In the genomic region with DNA sequence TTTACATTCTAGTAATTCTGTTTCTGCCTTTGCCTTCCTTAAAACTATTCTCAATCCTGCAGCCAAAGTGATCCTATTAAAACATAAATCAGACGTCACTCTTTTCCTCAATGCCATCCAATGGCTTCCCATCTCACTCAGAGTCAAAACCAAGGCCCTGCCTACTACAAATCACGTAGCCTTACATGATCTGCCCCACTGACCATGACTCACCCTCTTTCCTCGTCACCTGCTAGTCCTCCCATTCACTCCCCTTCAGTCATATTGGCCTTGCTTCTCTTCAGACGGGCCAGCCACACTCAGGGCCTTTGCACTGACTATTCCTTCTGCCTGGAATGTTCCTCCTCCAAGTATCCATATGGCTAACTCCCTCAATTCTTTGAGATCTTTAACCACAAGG, we compare ENCODE assay signal across 9 cellular contexts. TPM values are rescaled to one million over a fixed set of nuclear protein-coding genes. Genes with fewer than 3 reads are reported as not detected.
DNase-seq lines count a peak whose midpoint lies in the region; ATAC-seq and TF ChIP-seq lines count a peak whose summit lies in the region.
"Had no signal": no experiment of that assay in that cellular context is flagged by ENCODE, and none has a peak within 500 bp of the region (broad histone marks: within the 10 kb centered on the region; RNA-seq: fewer than 3 reads in every experiment).

No MANE protein-coding gene starts in this region.

- no peak overlapping the region for H3K27ac ChIP-seq in A673 (ENCODE audit: low read depth, low read length, poor library complexity, severe bottlenecking)

- TF ChIP-seq CTCF in A673 (conservative IDR thresholded peaks at IDR 0.05; ENCODE audit: low read depth, low read length) = no peak
- no peak for TF ChIP-seq CTCF in Caco-2 (IDR thresholded peaks at IDR 0.05; ENCODE audit: insufficient read depth in 1 of 2, low read depth in 1 of 2, low read length in 1 of 2, severe bottlenecking in 1 of 2, unreplicated experiment in 1 of 2)

- peaks cover 35% of the 10 kb centered on the region for H3K4me1 Mint-ChIP-seq in activated T-helper 1 cell treated with anti-CD3 and anti-CD28 coated beads, Interleukin-12 subunit alpha, Interleukin-12 subunit beta, Interleukin-2, Interleukin-4 antibody, amounts not matched to agents 30 ng/mL and 10 ng/mL and 1 ng/mL, durations not matched to agents 14 hours and 24 hours and 36 hours (ENCODE audit: low read depth)
- no peaks in the 10 kb centered on the region for H3K4me1 Mint-ChIP-seq in Caco-2 (ENCODE audit: low read depth, unreplicated experiment)

- H3K4me3 ChIP-seq in A673 (ENCODE audit: low read depth, low read length, poor library complexity, severe bottlenecking) = no peak overlapping the region
- no peak overlapping the region for H3K4me3 ChIP-seq in Caco-2 (ENCODE audit: low read depth, low read length)

- H3K9me3 ChIP-seq in A673 (ENCODE audit: low read depth, low read length, poor library complexity, severe bottlenecking) (no peaks in the 10 kb centered on the region), Caco-2 (no peaks in the 10 kb centered on the region)

- POLR2A ChIA-PET in A673 (lab: Charles Lee; ENCODE audit: low non-redundant PET) = no interaction called here
- POLR2A ChIA-PET in Caco-2 (lab: Charles Lee) = no interaction called here

- peak overlapping the region; percentile 21 for H3K27ac Mint-ChIP-seq in activated T-helper 1 cell treated with anti-CD3 and anti-CD28 coated beads, Interleukin-12 subunit alpha, Interleukin-12 subunit beta, Interleukin-2, Interleukin-4 antibody, amounts not matched to agents 30 ng/mL and 10 ng/mL and 1 ng/mL, durations not matched to agents 14 hours and 24 hours and 36 hours
- H3K27ac Mint-ChIP-seq in Caco-2 (ENCODE audit: unreplicated experiment) = no peak overlapping the region

- ATAC-seq in GM18907 (IDR thresholded peaks at IDR 0.05; ENCODE audit: unreplicated experiment) = peak; percentile 62
- peak; percentile 55 for ATAC-seq in HG03066 (IDR thresholded peaks at IDR 0.05; ENCODE audit: low read depth, unreplicated experiment)

- CTCF ChIA-PET in A673 (lab: Charles Lee) (no interaction called here), Caco-2 (lab: Charles Lee) (no interaction called here)

- H3K4me1 ChIP-seq in A673 (ENCODE audit: insufficient read depth, low read length, poor library complexity, severe bottlenecking) (peaks cover 22% of the 10 kb centered on the region), Caco-2 (no peaks in the 10 kb centered on the region)

- H3K36me3 Mint-ChIP-seq in activated T-helper 1 cell treated with anti-CD3 and anti-CD28 coated beads, Interleukin-12 subunit alpha, Interleukin-12 subunit beta, Interleukin-2, Interleukin-4 antibody, amounts not matched to agents 30 ng/mL and 10 ng/mL and 1 ng/mL, durations not matched to agents 14 hours and 24 hours and 36 hours (ENCODE audit: low read depth) = peaks cover 2% of the 10 kb centered on the region
- H3K36me3 Mint-ChIP-seq in Caco-2 (ENCODE audit: insufficient read depth, unreplicated experiment) = no peaks in the 10 kb centered on the region

- H3K27me3 ChIP-seq in A673 (replicated peaks; ENCODE audit: insufficient read depth, low read depth, low read length, poor library complexity) (no peaks in the 10 kb centered on the region), Caco-2 (replicated peaks; ENCODE audit: control insufficient read depth, insufficient read depth, low read length) (no peaks in the 10 kb centered on the region)

- intact Hi-C loops in A673 (cut with micrococcal nuclease; ENCODE audit: unreplicated experiment) (no loop called here), Caco-2 (cut with micrococcal nuclease; ENCODE audit: unreplicated experiment) (no loop called here)
- intact Hi-C loops in activated T-helper 1 cell treated with anti-CD3 and anti-CD28 coated beads, Interleukin-12 subunit alpha, Interleukin-12 subunit beta, Interleukin-2, Interleukin-4 antibody, amounts not matched to agents 30 ng/mL and 10 ng/mL and 1 ng/mL, durations not matched to agents 14 hours and 24 hours and 36 hours (cut with micrococcal nuclease) = loop anchor here (1.0 to 2.0 kb wide), 7 partner anchors 31 to 365 kb away; a partner anchor contains a TSS

- H3K27me3 Mint-ChIP-seq in activated T-helper 1 cell treated with anti-CD3 and anti-CD28 coated beads, Interleukin-12 subunit alpha, Interleukin-12 subunit beta, Interleukin-2, Interleukin-4 antibody, amounts not matched to agents 30 ng/mL and 10 ng/mL and 1 ng/mL, durations not matched to agents 14 hours and 24 hours and 36 hours (ENCODE audit: insufficient read depth) = peaks cover 2% of the 10 kb centered on the region
- no peaks in the 10 kb centered on the region for H3K27me3 Mint-ChIP-seq in Caco-2 (ENCODE audit: insufficient read depth, unreplicated experiment)

- DNase-seq in A673 (ENCODE audit: low spot score) = peak; percentile 26
- no peak for DNase-seq in activated T-helper 1 cell treated with anti-CD3 and anti-CD28 coated beads, Interleukin-12 subunit alpha, Interleukin-12 subunit beta, Interleukin-2, Interleukin-4 antibody, amounts not matched to agents 30 ng/mL and 10 ng/mL and 1 ng/mL, durations not matched to agents 14 hours and 24 hours and 36 hours (ENCODE audit: low spot score)
- DNase-seq in NCI-H345 treated with DMSO at 0.1 percent for 48 hours (lab: John Stamatoyannopoulos, UW; ENCODE audit: unreplicated experiment) = no peak
- no peak for DNase-seq in HuH-7.5 (ENCODE audit: low spot score)
- no peak for DNase-seq in Caco-2
- DNase-seq in NCI-H524 treated with DMSO at 0.1 percent for 48 hours (lab: John Stamatoyannopoulos, UW) = no peak
- DNase-seq: activated CD8-positive, alpha-beta memory T cell treated with anti-CD3 and anti-CD28 coated beads, Interleukin-2, amount 50 U/mL, for 48 hours had no signal

- H3K36me3 ChIP-seq in A673 (ENCODE audit: insufficient read depth, low read length, poor library complexity, severe bottlenecking) (no peaks in the 10 kb centered on the region), Caco-2 (ENCODE audit: control insufficient read depth, insufficient read depth, low read length) (no peaks in the 10 kb centered on the region)

- no peaks in the 10 kb centered on the region for H3K9me3 Mint-ChIP-seq in activated T-helper 1 cell treated with anti-CD3 and anti-CD28 coated beads, Interleukin-12 subunit alpha, Interleukin-12 subunit beta, Interleukin-2, Interleukin-4 antibody, amounts not matched to agents 30 ng/mL and 10 ng/mL and 1 ng/mL, durations not matched to agents 14 hours and 24 hours and 36 hours
- H3K9me3 Mint-ChIP-seq in Caco-2 (ENCODE audit: unreplicated experiment) = no peaks in the 10 kb centered on the region

- H3K4me3 Mint-ChIP-seq in activated T-helper 1 cell treated with anti-CD3 and anti-CD28 coated beads, Interleukin-12 subunit alpha, Interleukin-12 subunit beta, Interleukin-2, Interleukin-4 antibody, amounts not matched to agents 30 ng/mL and 10 ng/mL and 1 ng/mL, durations not matched to agents 14 hours and 24 hours and 36 hours = peak overlapping the region; percentile 45
- H3K4me3 Mint-ChIP-seq in Caco-2 (ENCODE audit: unreplicated experiment) = no peak overlapping the region

- no TSS peak for BruUV-seq in A673 (replicated peaks; lab: Mats Ljungman, UMichigan)
- no TSS peak for BruUV-seq in Caco-2 (replicated peaks; lab: Mats Ljungman, UMichigan)

RNA-seq across cellular contexts. Expression of a gene that starts 39.0 kb away (rescaled TPM):
- total RNA-seq in A673 (2021) (28.4 and 30.9 TPM in 2 replicates), Caco-2 (2022) (30.0 and 33.1 TPM in 2 replicates)
- total RNA-seq in activated T-helper 1 cell treated with anti-CD3 and anti-CD28 coated beads, Interleukin-12 subunit alpha, Interleukin-12 subunit beta, Interleukin-2, Interleukin-4 antibody, amounts not matched to agents 30 ng/mL and 10 ng/mL and 1 ng/mL, durations not matched to agents 14 hours and 24 hours and 36 hours = 26.7 and 28.2 TPM in 2 replicates

RNA-seq across cellular contexts. Expression of a gene that starts 43.6 kb away (rescaled TPM):
- 7.9 and 12.1 TPM in 2 replicates for total RNA-seq in A673 (2021)
- 1.6 and 1.9 TPM in 2 replicates for total RNA-seq in activated T-helper 1 cell treated with anti-CD3 and anti-CD28 coated beads, Interleukin-12 subunit alpha, Interleukin-12 subunit beta, Interleukin-2, Interleukin-4 antibody, amounts not matched to agents 30 ng/mL and 10 ng/mL and 1 ng/mL, durations not matched to agents 14 hours and 24 hours and 36 hours
- 5.6 and 6.4 TPM in 2 replicates for total RNA-seq in Caco-2 (2022)
